Comparison of ENCODE assay signal across 35 cellular contexts in the genomic region with DNA sequence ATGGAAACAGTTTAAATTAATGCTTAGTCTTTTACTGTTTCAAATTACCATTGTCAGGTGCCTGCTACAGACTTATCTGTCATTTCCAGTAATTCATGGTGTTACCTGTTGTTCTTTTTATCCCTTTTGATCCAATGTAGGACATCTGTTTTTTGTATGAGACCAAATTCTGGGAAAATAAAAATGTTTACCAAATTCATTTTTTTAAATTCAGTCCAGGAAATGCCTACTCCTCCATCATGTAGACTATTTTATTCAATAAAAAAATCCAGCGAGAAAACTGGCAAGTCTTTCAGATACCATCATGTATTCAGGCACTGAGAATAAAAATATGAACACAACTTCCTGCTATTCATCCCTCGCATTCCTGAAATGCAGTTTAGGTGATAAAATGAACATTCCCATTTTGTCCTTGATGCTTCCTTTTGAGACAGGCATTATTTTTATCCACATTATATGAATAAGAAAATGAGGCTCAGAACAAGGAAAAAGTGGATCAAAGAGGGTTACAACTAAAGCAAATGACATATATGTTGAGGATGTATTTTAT.
"Had no signal": no experiment of that assay in that cellular context is flagged by ENCODE, and none has a peak within 500 bp of the region (broad histone marks: within the 10 kb centered on the region; RNA-seq: fewer than 3 reads in every experiment).

No MANE protein-coding gene starts in this region.

- H3K9me3 ChIP-seq: SJSA1 had no signal

- H3K9me3 Mint-ChIP-seq: activated CD4-positive, alpha-beta T cell treated with anti-CD3 and anti-CD28 coated beads, Interleukin-2, amount 10 ng/mL, durations not matched to agents 24 days and 14 days; activated T-cell treated with anti-CD3 and anti-CD28 coated beads, Interleukin-2, amount 50 U/mL, for 72 hours; T-helper 1 cell treated with Interleukin-12 subunit alpha and Interleukin-12 subunit beta and Interleukin-4 antibody, amounts not matched to agents 30 μg/mL and 1 μg/mL, for 36 hours; T-helper 2 cell treated with Interferon-gamma antibody and Interleukin-4, amounts not matched to agents 5 μg/mL and 100 μg/mL, for 36 hours had no signal

- H3K27ac ChIP-seq: brain microvascular endothelial cell, cardiac muscle cell, KMS-11, Peyer's patch, SJSA1 had no signal

- H3K4me1 ChIP-seq: Peyer's patch had no signal

- ATAC-seq: activated CD8-positive, alpha-beta T cell treated with anti-CD3 and anti-CD28 coated beads for 36 hours; activated T-cell treated with anti-CD3 and anti-CD28 coated beads, Interleukin-2, amount 50 U/mL, for 72 hours; activated T-helper 17 cell treated with anti-CD3 and anti-CD28 coated beads, Interleukin-2, amount 50 U/mL, for 72 hours; PC-3 had no signal

- H3K27me3 Mint-ChIP-seq: activated CD4-positive, alpha-beta T cell treated with anti-CD3 and anti-CD28 coated beads, Interleukin-2, amount 10 ng/mL, durations not matched to agents 24 days and 14 days; activated CD8-positive, alpha-beta T cell treated with anti-CD3 and anti-CD28 coated beads for 36 hours had no signal

- H3K27ac Mint-ChIP-seq: activated CD4-positive, alpha-beta T cell treated with anti-CD3 and anti-CD28 coated beads, Interleukin-2, amount 10 ng/mL, durations not matched to agents 24 days and 14 days; activated CD8-positive, alpha-beta T cell treated with anti-CD3 and anti-CD28 coated beads for 36 hours; activated naive CD8-positive, alpha-beta T cell treated with anti-CD3 and anti-CD28 coated beads for 36 hours; activated T-cell treated with anti-CD3 and anti-CD28 coated beads, Interleukin-2, amount 50 U/mL, for 72 hours; activated T-helper 17 cell treated with anti-CD3 and anti-CD28 coated beads, Interleukin-2, amount 50 U/mL, for 72 hours; T-helper 1 cell treated with Interleukin-12 subunit alpha and Interleukin-12 subunit beta and Interleukin-4 antibody, amounts not matched to agents 30 μg/mL and 1 μg/mL, for 36 hours; T-helper 2 cell treated with Interferon-gamma antibody and Interleukin-4, amounts not matched to agents 5 μg/mL and 100 μg/mL, for 36 hours had no signal

- H3K4me1 Mint-ChIP-seq: activated CD4-positive, alpha-beta T cell treated with anti-CD3 and anti-CD28 coated beads, Interleukin-2, amount 10 ng/mL, durations not matched to agents 24 days and 14 days; activated naive CD8-positive, alpha-beta T cell treated with anti-CD3 and anti-CD28 coated beads for 36 hours; activated T-helper 17 cell treated with anti-CD3 and anti-CD28 coated beads, Interleukin-2, amount 50 U/mL, for 72 hours had no signal

- H3K4me3 ChIP-seq: cardiac muscle cell, Peyer's patch, SJSA1 had no signal

- DNase-seq: activated CD4-positive, alpha-beta T cell treated with anti-CD3 and anti-CD28 coated beads, Interleukin-2, amount 10 ng/mL, durations not matched to agents 24 days and 14 days; activated CD4-positive, alpha-beta T cell treated with anti-CD3 and anti-CD28 coated beads, Interleukin-2, amount 50 U/mL, for 4 hours; activated CD8-positive, alpha-beta T cell treated with anti-CD3 and anti-CD28 coated beads for 36 hours; activated effector memory CD4-positive, alpha-beta T cell treated with anti-CD3 and anti-CD28 coated beads, Interleukin-2, amount 50 U/mL, for 16 hours; activated naive CD4-positive, alpha-beta T cell; activated naive CD4-positive, alpha-beta T cell treated with anti-CD3 and anti-CD28 coated beads, Interleukin-2, amount 50 U/mL, for 16 hours; activated naive CD8-positive, alpha-beta T cell treated with anti-CD3 and anti-CD28 coated beads for 36 hours; activated T-cell treated with anti-CD3 and anti-CD28 coated beads, Interleukin-2, amount 50 U/mL, for 1 hour; activated T-cell treated with anti-CD3 and anti-CD28 coated beads, Interleukin-2, amount 50 U/mL, for 72 hours; amniotic stem cell; aorta; brain microvascular endothelial cell; MM.1S; NCI-H1092 treated with DMSO at 0.1 percent for 48 hours; NCI-H1417; NCI-H146; NCI-H187; NCI-H2029 treated with DMSO at 0.1 percent for 48 hours; NCI-H2107; NCI-H2171 treated with DMSO at 0.1 percent for 48 hours; NCI-H2227 treated with DMSO at 0.1 percent for 48 hours; NCI-H446 treated with DMSO at 0.1 percent for 48 hours; NCI-H524; NCI-H69; PC-3; Peyer's patch; RPMI8226; SHP77 treated with DMSO at 0.1 percent for 48 hours; SK-N-SH had no signal

- H3K36me3 ChIP-seq: brain microvascular endothelial cell, cardiac muscle cell, Peyer's patch, SJSA1 had no signal

- H3K36me3 Mint-ChIP-seq: activated naive CD8-positive, alpha-beta T cell treated with anti-CD3 and anti-CD28 coated beads for 36 hours had no signal

- H3K4me3 Mint-ChIP-seq: activated CD4-positive, alpha-beta T cell treated with anti-CD3 and anti-CD28 coated beads, Interleukin-2, amount 10 ng/mL, durations not matched to agents 24 days and 14 days; activated CD8-positive, alpha-beta T cell treated with anti-CD3 and anti-CD28 coated beads for 36 hours; activated naive CD8-positive, alpha-beta T cell treated with anti-CD3 and anti-CD28 coated beads for 36 hours; activated T-cell treated with anti-CD3 and anti-CD28 coated beads, Interleukin-2, amount 50 U/mL, for 72 hours; activated T-helper 17 cell treated with anti-CD3 and anti-CD28 coated beads, Interleukin-2, amount 50 U/mL, for 72 hours; T-helper 1 cell treated with Interleukin-12 subunit alpha and Interleukin-12 subunit beta and Interleukin-4 antibody, amounts not matched to agents 30 μg/mL and 1 μg/mL, for 36 hours; T-helper 2 cell treated with Interferon-gamma antibody and Interleukin-4, amounts not matched to agents 5 μg/mL and 100 μg/mL, for 36 hours had no signal

- H3K27me3 ChIP-seq: brain microvascular endothelial cell, cardiac muscle cell, Peyer's patch, SJSA1 had no signal
